Comparison of ENCODE assay signal across 30 cellular contexts in genomic region chr21:45172408-45172807, GRCh38.
"Had no signal": no experiment of that assay in that cellular context is flagged by ENCODE, and none has a peak within 500 bp of the region (broad histone marks: within the 10 kb centered on the region; RNA-seq: fewer than 3 reads in every experiment).

No MANE protein-coding gene starts in this region.

- H3K27me3 ChIP-seq: ascending aorta, breast epithelium, cardiac muscle cell, dorsolateral prefrontal cortex, heart left ventricle had no signal

- H3K4me3 Mint-ChIP-seq: activated CD4-positive, alpha-beta T cell treated with anti-CD3 and anti-CD28 coated beads for 36 hours; activated CD4-positive, alpha-beta T cell treated with anti-CD3 and anti-CD28 coated beads, Interleukin-2, amount 10 ng/mL, durations not matched to agents 7 days and 5 days; activated CD8-positive, alpha-beta T cell treated with anti-CD3 and anti-CD28 coated beads for 36 hours; activated naive CD4-positive, alpha-beta T cell treated with anti-CD3 and anti-CD28 coated beads, Interleukin-2, amount 10 ng/mL, durations not matched to agents 7 days and 5 days; activated naive CD8-positive, alpha-beta T cell treated with anti-CD3 and anti-CD28 coated beads, Interleukin-2, amount 10 ng/mL, durations not matched to agents 7 days and 5 days; activated T-cell treated with anti-CD3 and anti-CD28 coated beads, Interleukin-2, amount 50 U/mL, for 24 hours; activated T-cell treated with anti-CD3 and anti-CD28 coated beads, Interleukin-2, amount 50 U/mL, for 72 hours; brain; central memory CD8-positive, alpha-beta T cell; dendritic cell treated with granulocyte-macrophage colony-stimulating factor and Interleukin-4, amounts not matched to agents 40 ng/mL and 50 ng/mL, for 4 days; endodermal cell had no signal

- FAIRE-seq: frontal cortex had no signal

- H3K4me1 ChIP-seq: breast epithelium had no signal

- ATAC-seq: activated CD4-positive, alpha-beta T cell treated with anti-CD3 and anti-CD28 coated beads for 36 hours; activated CD8-positive, alpha-beta T cell treated with anti-CD3 and anti-CD28 coated beads for 36 hours; activated naive CD4-positive, alpha-beta T cell treated with anti-CD3 and anti-CD28 coated beads, Interleukin-2, amount 50 U/mL, for 72 hours; activated T-cell treated with anti-CD3 and anti-CD28 coated beads, Interleukin-2, amount 50 U/mL, for 72 hours; esophagus mucosa; heart left ventricle had no signal

- H3K9me3 ChIP-seq: ascending aorta, breast epithelium, heart left ventricle had no signal

- H3K27ac Mint-ChIP-seq: activated CD4-positive, alpha-beta T cell treated with anti-CD3 and anti-CD28 coated beads for 36 hours; activated CD4-positive, alpha-beta T cell treated with anti-CD3 and anti-CD28 coated beads, Interleukin-2, amount 10 ng/mL, durations not matched to agents 7 days and 5 days; activated CD8-positive, alpha-beta T cell treated with anti-CD3 and anti-CD28 coated beads for 36 hours; activated naive CD4-positive, alpha-beta T cell treated with anti-CD3 and anti-CD28 coated beads, Interleukin-2, amount 10 ng/mL, durations not matched to agents 7 days and 5 days; activated naive CD8-positive, alpha-beta T cell treated with anti-CD3 and anti-CD28 coated beads, Interleukin-2, amount 10 ng/mL, durations not matched to agents 7 days and 5 days; activated T-cell treated with anti-CD3 and anti-CD28 coated beads, Interleukin-2, amount 50 U/mL, for 24 hours; activated T-cell treated with anti-CD3 and anti-CD28 coated beads, Interleukin-2, amount 50 U/mL, for 72 hours; dendritic cell treated with granulocyte-macrophage colony-stimulating factor and Interleukin-4, amounts not matched to agents 40 ng/mL and 50 ng/mL, for 4 days; endodermal cell had no signal

- H3K4me1 Mint-ChIP-seq: endodermal cell had no signal

- H3K36me3 ChIP-seq: breast epithelium had no signal

- H3K4me3 ChIP-seq: ascending aorta, breast epithelium, cardiac muscle cell, coronary artery, dorsolateral prefrontal cortex, heart left ventricle had no signal

- H3K9me3 Mint-ChIP-seq: activated CD4-positive, alpha-beta T cell treated with anti-CD3 and anti-CD28 coated beads, Interleukin-2, amount 10 ng/mL, durations not matched to agents 7 days and 5 days; activated CD8-positive, alpha-beta T cell treated with anti-CD3 and anti-CD28 coated beads for 36 hours; activated naive CD4-positive, alpha-beta T cell treated with anti-CD3 and anti-CD28 coated beads, Interleukin-2, amount 10 ng/mL, durations not matched to agents 7 days and 5 days; activated naive CD4-positive, alpha-beta T cell treated with anti-CD3 and anti-CD28 coated beads, Interleukin-2, amount 50 U/mL, for 72 hours; activated naive CD8-positive, alpha-beta T cell treated with anti-CD3 and anti-CD28 coated beads, Interleukin-2, amount 10 ng/mL, durations not matched to agents 7 days and 5 days; activated T-cell treated with anti-CD3 and anti-CD28 coated beads, Interleukin-2, amount 50 U/mL, for 24 hours; activated T-cell treated with anti-CD3 and anti-CD28 coated beads, Interleukin-2, amount 50 U/mL, for 72 hours; brain; central memory CD8-positive, alpha-beta T cell; dendritic cell treated with granulocyte-macrophage colony-stimulating factor and Interleukin-4, amounts not matched to agents 40 ng/mL and 50 ng/mL, for 4 days; endodermal cell had no signal

- DNase-seq: activated CD4-positive, alpha-beta T cell treated with anti-CD3 and anti-CD28 coated beads for 36 hours; activated CD4-positive, alpha-beta T cell treated with anti-CD3 and anti-CD28 coated beads, Interleukin-2, amount 10 ng/mL, durations not matched to agents 7 days and 5 days; activated CD4-positive, alpha-beta T cell treated with anti-CD3 and anti-CD28 coated beads, Interleukin-2, amount 50 U/mL, for 48 hours; activated CD4-positive, CD25-positive, alpha-beta regulatory T cell; activated CD4-positive, CD25-positive, alpha-beta regulatory T cell treated with anti-CD3 and anti-CD28 coated beads, Interleukin-2, amount 50 U/mL, for 72 hours; activated CD8-positive, alpha-beta memory T cell treated with anti-CD3 and anti-CD28 coated beads, Interleukin-2, amount 50 U/mL, for 48 hours; activated CD8-positive, alpha-beta T cell treated with anti-CD3 and anti-CD28 coated beads for 36 hours; activated gamma-delta T cell; activated naive CD4-positive, alpha-beta T cell; activated naive CD4-positive, alpha-beta T cell treated with anti-CD3 and anti-CD28 coated beads, Interleukin-2, amount 10 ng/mL, durations not matched to agents 7 days and 5 days; activated naive CD8-positive, alpha-beta T cell treated with anti-CD3 and anti-CD28 coated beads, Interleukin-2, amount 10 ng/mL, durations not matched to agents 7 days and 5 days; activated T-cell treated with anti-CD3 and anti-CD28 coated beads for 4 hours; activated T-cell treated with anti-CD3 and anti-CD28 coated beads, Interleukin-2, amount 50 U/mL, for 24 hours; activated T-cell treated with anti-CD3 and anti-CD28 coated beads, Interleukin-2, amount 50 U/mL, for 72 hours; dorsolateral prefrontal cortex; effector memory CD4-positive, alpha-beta T cell; endodermal cell; foreskin fibroblast; heart left ventricle; T-helper 2 cell had no signal

- H3K27ac ChIP-seq: ascending aorta, breast epithelium, cardiac muscle cell, coronary artery, dorsolateral prefrontal cortex, heart left ventricle had no signal

- H3K36me3 Mint-ChIP-seq: activated naive CD4-positive, alpha-beta T cell treated with anti-CD3 and anti-CD28 coated beads, Interleukin-2, amount 50 U/mL, for 72 hours had no signal

- H3K27me3 Mint-ChIP-seq: activated CD4-positive, alpha-beta T cell treated with anti-CD3 and anti-CD28 coated beads for 36 hours; activated CD4-positive, alpha-beta T cell treated with anti-CD3 and anti-CD28 coated beads, Interleukin-2, amount 10 ng/mL, durations not matched to agents 7 days and 5 days; activated CD8-positive, alpha-beta T cell treated with anti-CD3 and anti-CD28 coated beads for 36 hours; activated naive CD4-positive, alpha-beta T cell treated with anti-CD3 and anti-CD28 coated beads, Interleukin-2, amount 10 ng/mL, durations not matched to agents 7 days and 5 days; activated naive CD8-positive, alpha-beta T cell treated with anti-CD3 and anti-CD28 coated beads, Interleukin-2, amount 10 ng/mL, durations not matched to agents 7 days and 5 days; activated T-cell treated with anti-CD3 and anti-CD28 coated beads, Interleukin-2, amount 50 U/mL, for 24 hours; central memory CD8-positive, alpha-beta T cell; dendritic cell treated with granulocyte-macrophage colony-stimulating factor and Interleukin-4, amounts not matched to agents 40 ng/mL and 50 ng/mL, for 4 days had no signal
